Comparison of ENCODE assay signal across 15 cellular contexts in genomic region chr1:2160691-2161320, GRCh38.
"Had no signal": no experiment of that assay in that cellular context is flagged by ENCODE, and none has a peak within 500 bp of the region (broad histone marks: within the 10 kb centered on the region; RNA-seq: fewer than 3 reads in every experiment).

No MANE protein-coding gene starts in this region.

- H3K27me3 Mint-ChIP-seq: activated naive CD8-positive, alpha-beta T cell treated with anti-CD3 and anti-CD28 coated beads for 36 hours; type B pancreatic cell had no signal

- H3K27ac ChIP-seq: breast epithelium, esophagus squamous epithelium, parathyroid adenoma had no signal

- H3K9me3 Mint-ChIP-seq: activated naive CD8-positive, alpha-beta T cell treated with anti-CD3 and anti-CD28 coated beads for 36 hours; neural crest cell; T-helper 2 cell treated with Interferon-gamma antibody and Interleukin-4, amounts not matched to agents 5 μg/mL and 100 μg/mL, for 36 hours had no signal

- H3K27ac Mint-ChIP-seq: activated naive CD8-positive, alpha-beta T cell treated with anti-CD3 and anti-CD28 coated beads for 36 hours; T-helper 2 cell treated with Interferon-gamma antibody and Interleukin-4, amounts not matched to agents 5 μg/mL and 100 μg/mL, for 36 hours had no signal

- H3K4me1 Mint-ChIP-seq: neural crest cell had no signal

- DNase-seq: activated CD4-positive, alpha-beta T cell treated with anti-CD3 and anti-CD28 coated beads, Interleukin-2, amount 50 U/mL, for 4 hours; activated effector memory CD4-positive, alpha-beta T cell treated with Interleukin-2 at 50 U/mL for 16 hours; activated naive CD8-positive, alpha-beta T cell treated with anti-CD3 and anti-CD28 coated beads for 36 hours; activated T-cell treated with anti-CD3 and anti-CD28 coated beads, Interleukin-2, amount 50 U/mL, for 1 hour; esophagus squamous epithelium; foreskin fibroblast; glutamatergic neuron; retina; stimulated activated CD4-positive, alpha-beta T cell treated with anti-CD3 and anti-CD28 coated beads, Interleukin-4, amount 100 ng/mL, for 24 hours; SW 1271 had no signal

- H3K4me3 Mint-ChIP-seq: activated naive CD8-positive, alpha-beta T cell treated with anti-CD3 and anti-CD28 coated beads for 36 hours; neural crest cell; T-helper 2 cell treated with Interferon-gamma antibody and Interleukin-4, amounts not matched to agents 5 μg/mL and 100 μg/mL, for 36 hours; type B pancreatic cell had no signal
